32 cellular contexts compared by ENCODE assay signal in the genomic region with DNA sequence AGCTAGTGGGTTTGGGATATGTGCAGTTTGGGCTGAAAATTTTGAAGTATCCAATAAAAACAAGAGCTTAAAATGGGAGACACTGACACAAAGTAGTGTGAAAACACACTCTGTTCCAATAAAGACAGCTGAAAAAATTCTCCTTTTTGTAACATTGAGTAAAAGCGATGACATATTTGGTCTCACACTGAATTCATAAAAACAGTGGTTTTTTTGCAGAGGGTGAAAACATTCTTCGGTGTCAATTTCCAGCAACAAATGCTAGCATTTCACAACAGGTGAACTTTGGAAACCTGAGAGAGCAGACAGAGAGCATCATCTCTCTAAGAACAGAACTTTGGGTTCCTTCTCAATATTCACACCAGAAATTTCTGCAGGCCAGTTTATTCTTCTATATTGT.
"Had no signal": no experiment of that assay in that cellular context is flagged by ENCODE, and none has a peak within 500 bp of the region (broad histone marks: within the 10 kb centered on the region; RNA-seq: fewer than 3 reads in every experiment).

No MANE protein-coding gene starts in this region.

- H3K36me3 ChIP-seq: adrenal gland, ascending aorta, brain microvascular endothelial cell, breast epithelium, cardiac muscle cell had no signal

- H3K9me3 ChIP-seq: adrenal gland, ascending aorta, body of pancreas, breast epithelium had no signal

- H3K4me1 ChIP-seq: adrenal gland, body of pancreas, breast epithelium had no signal

- H3K4me3 ChIP-seq: adrenal gland, ascending aorta, body of pancreas, breast epithelium, cardiac muscle cell had no signal

- H3K27me3 ChIP-seq: adrenal gland, ascending aorta, body of pancreas, brain microvascular endothelial cell, breast epithelium, cardiac muscle cell had no signal

- H3K27ac ChIP-seq: adrenal gland, ascending aorta, body of pancreas, brain microvascular endothelial cell, breast epithelium had no signal

- ATAC-seq: activated naive CD4-positive, alpha-beta T cell treated with anti-CD3 and anti-CD28 coated beads, Interleukin-2, amount 50 U/mL, for 72 hours; activated naive CD8-positive, alpha-beta T cell treated with anti-CD3 and anti-CD28 coated beads, Interleukin-2, amount 50 U/mL, for 24 hours; activated T-cell treated with anti-CD3 and anti-CD28 coated beads, Interleukin-2, amount 50 U/mL, for 4 hours; activated T-cell treated with anti-CD3 and anti-CD28 coated beads, Interleukin-2, amount 50 U/mL, for 72 hours; activated T-helper 17 cell treated with anti-CD3 and anti-CD28 coated beads, Interleukin-2, amount 50 U/mL, for 72 hours; body of pancreas had no signal

- DNase-seq: activated effector memory CD4-positive, alpha-beta T cell treated with anti-CD3 and anti-CD28 coated beads, Interleukin-2, amount 50 U/mL, for 16 hours; activated effector memory CD4-positive, alpha-beta T cell treated with Interleukin-2 at 50 U/mL for 16 hours; activated gamma-delta T cell; activated gamma-delta T cell treated with Interleukin-2 at 50 U/mL for 16 hours; activated naive CD4-positive, alpha-beta T cell treated with anti-CD3 and anti-CD28 coated beads for 36 hours; activated naive CD4-positive, alpha-beta T cell treated with anti-CD3 and anti-CD28 coated beads, Interleukin-2, amount 10 ng/mL, durations not matched to agents 7 days and 5 days; activated naive CD4-positive, alpha-beta T cell treated with anti-CD3 and anti-CD28 coated beads, Interleukin-2, amount 50 U/mL, for 16 hours; activated naive CD4-positive, alpha-beta T cell treated with Interleukin-2 at 50 U/mL for 16 hours; activated naive CD8-positive, alpha-beta T cell treated with anti-CD3 and anti-CD28 coated beads for 36 hours; activated naive CD8-positive, alpha-beta T cell treated with anti-CD3 and anti-CD28 coated beads, Interleukin-2, amount 10 ng/mL, durations not matched to agents 7 days and 5 days; activated naive CD8-positive, alpha-beta T cell treated with anti-CD3 and anti-CD28 coated beads, Interleukin-2, amount 50 U/mL, for 24 hours; activated T-cell treated with anti-CD3 and anti-CD28 coated beads for 4 hours; activated T-cell treated with anti-CD3 and anti-CD28 coated beads, Interleukin-2, amount 50 U/mL, for 1 hour; activated T-cell treated with anti-CD3 and anti-CD28 coated beads, Interleukin-2, amount 50 U/mL, for 24 hours; activated T-cell treated with anti-CD3 and anti-CD28 coated beads, Interleukin-2, amount 50 U/mL, for 4 hours; activated T-cell treated with anti-CD3 and anti-CD28 coated beads, Interleukin-2, amount 50 U/mL, for 48 hours; activated T-cell treated with anti-CD3 and anti-CD28 coated beads, Interleukin-2, amount 50 U/mL, for 72 hours; adrenal gland; amniotic stem cell; amygdala; anterior cingulate cortex; aorta; body of pancreas; brain microvascular endothelial cell; caudate nucleus; central memory CD4-positive, alpha-beta T cell; cerebellar nuclear complex had no signal
